8 cellular contexts compared by ENCODE assay signal in the genomic region with DNA sequence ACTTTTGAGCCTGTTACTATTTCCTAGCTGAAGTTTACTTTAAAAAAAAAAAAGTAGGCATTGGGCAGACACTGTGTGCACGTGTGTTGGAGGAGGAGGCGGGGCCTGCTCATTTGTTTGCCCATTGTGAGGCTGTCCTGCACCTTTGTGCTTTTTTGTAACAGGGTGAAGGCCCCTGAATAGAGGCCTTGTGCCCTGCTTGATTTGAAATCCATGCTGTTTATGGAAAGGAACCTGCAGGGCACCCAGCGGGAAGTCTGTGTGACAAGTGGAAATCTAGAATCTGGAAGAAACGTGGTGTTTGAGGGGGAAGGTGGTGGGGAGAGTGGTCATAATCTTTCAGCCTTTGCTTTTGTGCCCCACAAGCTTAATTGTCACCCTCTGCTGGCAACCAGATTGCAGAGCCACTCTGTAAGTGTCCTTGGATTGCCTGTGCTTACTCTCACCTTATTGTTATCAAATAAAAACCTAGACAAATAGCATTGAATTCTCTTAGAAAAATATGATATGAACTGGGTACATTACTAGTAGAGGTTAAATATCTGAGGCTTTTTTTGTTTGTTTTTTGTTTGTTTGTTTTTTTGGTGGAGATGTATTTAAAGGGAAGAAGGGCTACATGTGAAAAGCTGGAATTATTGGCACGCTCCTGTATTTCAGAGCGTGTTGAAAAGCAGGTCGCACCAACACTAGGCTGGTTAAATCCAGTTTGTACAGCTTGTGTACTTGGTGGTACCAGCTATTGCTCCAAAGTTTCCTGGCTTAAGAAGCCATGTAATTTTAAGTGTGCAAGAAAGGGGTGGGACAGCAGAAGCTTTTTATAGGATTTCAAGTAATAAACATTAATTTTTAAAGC.
DNase-seq lines count a peak whose midpoint lies in the region; ATAC-seq and FAIRE-seq lines count a peak whose summit lies in the region.

No MANE protein-coding gene starts in this region.

- no peak overlapping the region; the same call in 1 of the 2 replicates for H3K4me3 ChIP-seq in HUES64 (ENCODE audit: low read length)

- peaks cover 31% of the 10 kb centered on the region for H3K4me1 ChIP-seq in HUES64 (ENCODE audit: insufficient read depth, low read length)

- no peak for ATAC-seq in GM18907 (IDR thresholded peaks at IDR 0.05; ENCODE audit: unreplicated experiment)

- no peaks in the 10 kb centered on the region for H3K27me3 ChIP-seq in HUES64 (ENCODE audit: insufficient read depth, low read length)

- H3K27ac ChIP-seq in HUES64 (ENCODE audit: low read depth, low read length): peak overlapping the region; percentile 48; the same call in 1 of the 2 replicates

- H3K36me3 ChIP-seq in HUES64 (ENCODE audit: insufficient read depth, low read length): peaks cover 8% of the 10 kb centered on the region; the same call in 1 of the 2 replicates

- 54% methylated on average over 7 of the region's 7 CpGs for WGBS in HUES64

- FAIRE-seq in urothelium cell line (lab: Jason Lieb, UNC): no peak

- DNase-seq in NCI-H748 (lab: John Stamatoyannopoulos, UW; ENCODE audit: unreplicated experiment): peak; percentile 94
- peak; percentile 25 for DNase-seq in globus pallidus (ENCODE audit: low spot score)
- DNase-seq in retina: peak; percentile 57
- no peak for DNase-seq in urothelium cell line (ENCODE audit: low spot score)
- no peak for DNase-seq in NOMO-1 treated with DMSO at 0.1 percent for 48 hours (lab: John Stamatoyannopoulos, UW; ENCODE audit: unreplicated experiment)
- no peak for DNase-seq in kidney tubule cell (ENCODE audit: low spot score)

- no peaks in the 10 kb centered on the region for H3K9me3 ChIP-seq in HUES64 (ENCODE audit: insufficient read depth, low read depth, low read length)

- peak overlapping the region; percentile 54 for H3K9ac ChIP-seq in HUES64 (ENCODE audit: low read depth, low read length)

Comparison
In these comparisons a context has a peak if more than half of its experiments do, and no peak if none do; other contexts are left out.
1. DNase-seq: peak in NCI-H748 (single experiment), globus pallidus (single experiment) and retina (single experiment); none in urothelium cell line (single experiment), NOMO-1 treated with DMSO at 0.1 percent for 48 hours (single experiment) and kidney tubule cell (single experiment).